Comparison of ENCODE assay signal across 10 cellular contexts in the genomic region with DNA sequence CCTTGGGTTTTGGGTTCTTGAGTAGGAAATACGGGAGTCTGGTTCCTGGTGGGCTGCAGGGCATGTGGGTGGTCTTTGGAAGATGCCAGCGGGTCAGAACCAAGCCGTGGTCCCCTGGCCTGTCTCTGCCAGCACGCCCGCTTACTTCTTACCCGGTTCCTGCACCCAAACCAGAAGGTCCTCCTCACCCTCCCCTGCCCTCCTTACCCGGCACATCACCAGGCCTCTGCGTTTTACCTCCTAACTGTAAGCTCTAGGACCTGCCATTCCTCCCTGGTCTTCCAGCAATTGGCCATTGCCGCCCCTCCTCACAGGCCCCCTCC.
A peak's percentile ranks its signal among the peaks of the same experiment; 100 is the strongest.
DNase-seq lines count a peak whose midpoint lies in the region; ATAC-seq, FAIRE-seq and TF ChIP-seq lines count a peak whose summit lies in the region.
"Had no signal": no experiment of that assay in that cellular context is flagged by ENCODE, and none has a peak within 500 bp of the region (broad histone marks: within the 10 kb centered on the region; RNA-seq: fewer than 3 reads in every experiment).

No MANE protein-coding gene starts in this region.

- no peak overlapping the region for H3K27ac ChIP-seq in HepG2 (ENCODE audit: extremely low read length, insufficient read depth, low read length)
- no peak overlapping the region for H3K27ac ChIP-seq in right lobe of liver
- H3K27ac ChIP-seq in SU-DHL-6 (ENCODE audit: low read depth, low read length): no peak overlapping the region
- H3K27ac ChIP-seq in mesendoderm (ENCODE audit: low read depth, low read length): no peak overlapping the region
- H3K27ac ChIP-seq: SK-N-MC had no signal

- H3K79me2 ChIP-seq in HepG2 (ENCODE audit: insufficient read depth, low read length) (no peaks in the 10 kb centered on the region), SU-DHL-6 (ENCODE audit: insufficient read depth, low read length) (no peaks in the 10 kb centered on the region), mesendoderm (ENCODE audit: control insufficient read depth, insufficient read depth, low read length) (no peaks in the 10 kb centered on the region)

- CTCF ChIA-PET in HepG2 (lab: Yijun Ruan, JAX; ENCODE audit: low intra/inter-chr PET ratio, low total read pairs): no interaction called here

- no peak for FAIRE-seq in HepG2 (lab: Jason Lieb, UNC)
- FAIRE-seq: HTR-8/SVneo had no signal

- H2AFZ ChIP-seq in HepG2 (ENCODE audit: low read length): no peak overlapping the region
- peak overlapping the region; percentile 0 for H2AFZ ChIP-seq in SU-DHL-6 (ENCODE audit: low read depth, low read length, severe bottlenecking)

- no peak overlapping the region for H4K5ac ChIP-seq in mesendoderm (ENCODE audit: low read length)

- no peak for TF ChIP-seq CTCF in HepG2 (CRISPR knock-in tag; IDR thresholded peaks at IDR 0.05)
- TF ChIP-seq CTCF in right lobe of liver (IDR thresholded peaks at IDR 0.05): no peak
- TF ChIP-seq CTCF in SU-DHL-6 (IDR thresholded peaks at IDR 0.05; ENCODE audit: insufficient read depth, low read length, poor library complexity, severe bottlenecking): no peak

- no peak for ATAC-seq in HepG2
- no peak for ATAC-seq in right lobe of liver
- ATAC-seq in HG02938 (IDR thresholded peaks at IDR 0.05; ENCODE audit: unreplicated experiment): no peak
- no peak for ATAC-seq in left lobe of liver

- H2AK5ac ChIP-seq in mesendoderm (ENCODE audit: low read length): no peak overlapping the region

- H3K4ac ChIP-seq in mesendoderm (ENCODE audit: low read depth, low read length): no peak overlapping the region

- BruUV-seq in HepG2 (replicated peaks; lab: Mats Ljungman, UMichigan): no TSS peak

- H3K4me1 ChIP-seq in HepG2 (ENCODE audit: insufficient read depth, low read length) (peaks cover 16% of the 10 kb centered on the region), right lobe of liver (peaks cover 0 to 16% (median 0%) of the 10 kb centered on the region in 4 donors), mesendoderm (ENCODE audit: control insufficient read depth, low read depth, low read length) (no peaks in the 10 kb centered on the region)

- H3K18ac ChIP-seq in mesendoderm (ENCODE audit: low read length): no peak overlapping the region

- H3F3A ChIP-seq in SU-DHL-6 (ENCODE audit: insufficient read depth): no peaks in the 10 kb centered on the region

- intact Hi-C loops in HepG2 (cut with micrococcal nuclease; ENCODE audit: unreplicated experiment) (loop anchor here (1.0 to 10.0 kb wide), 4 partner anchors 332 to 1435 kb away; partner anchors contain the start of gene PTPRG), right lobe of liver (cut with DNase I) (loop anchor here (5.0 to 10.0 kb wide), 2 partner anchors 325 to 627 kb away; partner anchors contain the start of gene PTPRG (in 1 of the 2))

- H3K36me3 ChIP-seq in HepG2 (replicated peaks in 1 of 2; ENCODE audit: control insufficient read depth in 1 of 2, insufficient read depth in 2 of 2, low read length in 2 of 2) (peaks cover 1 to 5% of the 10 kb centered on the region in 2 experiments; a peak in 3 of 5 replicates), right lobe of liver (no peaks in the 10 kb centered on the region), SU-DHL-6 (ENCODE audit: low read length) (no peaks in the 10 kb centered on the region), mesendoderm (ENCODE audit: control insufficient read depth, insufficient read depth, low read length) (peaks cover 3% of the 10 kb centered on the region)

- H2BK15ac ChIP-seq in mesendoderm (replicated peaks; ENCODE audit: low read depth): no peak overlapping the region

- H3K56ac ChIP-seq in mesendoderm (ENCODE audit: low read length): peak overlapping the region; percentile 6

- DNase-seq in HepG2 (ENCODE audit: low spot score) (no peak), right lobe of liver (no peak), mesendoderm (no peak), foreskin melanocyte (no peak), cerebellar cortex (ENCODE audit: low spot score) (no peak), left lobe of liver (ENCODE audit: low spot score) (no peak)

- in situ Hi-C loops in HepG2 (cut with HindIII; ENCODE audit: extremely low pct_ligation_motif_present, low pct_unique_long_range_greater_than_20kb): loop anchor here (25.0 kb wide), 2 partner anchors 327 to 627 kb away; partner anchors contain the start of gene PTPRG

- no peak overlapping the region for H2BK5ac ChIP-seq in mesendoderm (ENCODE audit: low read length)

- no peak for TF ChIP-seq EP300 in HepG2 (IDR thresholded peaks at IDR 0.05; ENCODE audit: low read depth in 2 of 2, low read length in 2 of 2)
- TF ChIP-seq EP300 in HepG2 (CRISPR knock-in tag; IDR thresholded peaks at IDR 0.05; ENCODE audit: borderline replicate concordance): no peak

- H3K27me3 ChIP-seq in HepG2 (ENCODE audit: control insufficient read depth in 1 of 2, insufficient read depth in 2 of 2, low read length in 2 of 2) (no peaks in the 10 kb centered on the region), right lobe of liver (no peaks in the 10 kb centered on the region), SU-DHL-6 (ENCODE audit: low read length) (no peaks in the 10 kb centered on the region), mesendoderm (ENCODE audit: insufficient read depth, low read length, poor library complexity) (no peaks in the 10 kb centered on the region)

- H3K4me3 ChIP-seq in HepG2 (replicated peaks in 1 of 3; ENCODE audit: insufficient read depth in 1 of 3, low read depth in 2 of 3, low read length in 3 of 3) (no peak overlapping the region), right lobe of liver (no peak overlapping the region), SU-DHL-6 (ENCODE audit: insufficient read depth, low read length, poor library complexity, severe bottlenecking) (no peak overlapping the region), mesendoderm (ENCODE audit: low read length) (no peak overlapping the region)
- H3K4me3 ChIP-seq: SK-N-MC had no signal

- WGBS in HepG2 (ENCODE audit: low lambda C conversion rate): 91% methylated on average over 8 of the region's 9 CpGs
- WGBS in right lobe of liver (ENCODE audit: insufficient coverage, low coverage, low lambda C conversion rate, missing lambda C conversion rate): 78% methylated on average over 3 of the region's 9 CpGs
- no CpG with 5 or more reads among the region's 9 CpGs for WGBS in mesendoderm (ENCODE audit: extremely low coverage, insufficient coverage, low lambda C conversion rate)

- H4K20me1 ChIP-seq in HepG2 (ENCODE audit: insufficient read depth, low read length) (no peaks in the 10 kb centered on the region), SU-DHL-6 (ENCODE audit: low read depth, low read length) (no peaks in the 10 kb centered on the region)

- H3K4me2 ChIP-seq in HepG2 (ENCODE audit: low read depth, low read length) (peak overlapping the region; percentile 19; the same call in 1 of the 2 replicates), SU-DHL-6 (ENCODE audit: low read depth, low read length, poor library complexity, severe bottlenecking) (no peak overlapping the region), mesendoderm (ENCODE audit: low read length) (no peak overlapping the region)

- TF ChIP-seq RAD21 in HepG2 (CRISPR knock-in tag; IDR thresholded peaks at IDR 0.05): no peak

- H3K23ac ChIP-seq in mesendoderm (ENCODE audit: low read length): no peak overlapping the region

- no peak overlapping the region for H2BK120ac ChIP-seq in mesendoderm (ENCODE audit: low read depth, low read length)

- H3K79me1 ChIP-seq in mesendoderm (ENCODE audit: low read length): peaks cover 3% of the 10 kb centered on the region

- H3K9me3 ChIP-seq in HepG2 (ENCODE audit: low read length) (no peaks in the 10 kb centered on the region), right lobe of liver (no peaks in the 10 kb centered on the region), SU-DHL-6 (ENCODE audit: insufficient read depth, low read length) (no peaks in the 10 kb centered on the region)

- POLR2A ChIA-PET in HepG2 (lab: Yijun Ruan, JAX): no interaction called here

- TF ChIP-seq POLR2A in HepG2 (IDR thresholded peaks at IDR 0.05; ENCODE audit: insufficient read depth in 1 of 2, low read depth in 2 of 2, low read length in 2 of 2) (no peak), right lobe of liver (IDR thresholded peaks at IDR 0.05) (no peak)

- H3K9ac ChIP-seq in HepG2 (ENCODE audit: insufficient read depth, low read depth, low read length) (no peak overlapping the region), SU-DHL-6 (ENCODE audit: low read length) (no peak overlapping the region), mesendoderm (ENCODE audit: low read length) (peak overlapping the region; percentile 16)

- no peak overlapping the region for H4K8ac ChIP-seq in mesendoderm (ENCODE audit: low read depth, low read length)

- no peaks in the 10 kb centered on the region for H3K9me2 ChIP-seq in SU-DHL-6 (replicated peaks; ENCODE audit: insufficient read depth, low read length)

TF ChIP-seq in HepG2, 621 proteins besides CTCF, POLR2A, EP300 and RAD21 (continues in another document):
- no peak for TF ChIP-seq ZNF362 (CRISPR knock-in tag; IDR thresholded peaks at IDR 0.05; ENCODE audit: borderline replicate concordance)
- TF ChIP-seq, protein P1, sequence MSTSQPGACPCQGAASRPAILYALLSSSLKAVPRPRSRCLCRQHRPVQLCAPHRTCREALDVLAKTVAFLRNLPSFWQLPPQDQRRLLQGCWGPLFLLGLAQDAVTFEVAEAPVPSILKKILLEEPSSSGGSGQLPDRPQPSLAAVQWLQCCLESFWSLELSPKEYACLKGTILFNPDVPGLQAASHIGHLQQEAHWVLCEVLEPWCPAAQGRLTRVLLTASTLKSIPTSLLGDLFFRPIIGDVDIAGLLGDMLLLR (CRISPR knock-in tag; IDR thresholded peaks at IDR 0.05): no peak
- no peak for TF ChIP-seq ZNF773 (CRISPR knock-in tag; IDR thresholded peaks at IDR 0.05; ENCODE audit: borderline replicate concordance)
- no peak for TF ChIP-seq HNF4G (IDR thresholded peaks at IDR 0.05; ENCODE audit: borderline replicate concordance, low read depth, low read length)
- TF ChIP-seq HNF4G (CRISPR knock-in tag; IDR thresholded peaks at IDR 0.05; ENCODE audit: borderline replicate concordance, low read depth): no peak
- no peak for TF ChIP-seq ZNF3 (CRISPR knock-in tag; IDR thresholded peaks at IDR 0.05)
